8 cellular contexts compared by ENCODE assay signal in genomic region chr1:23979387-23980005, GRCh38. TPM values are rescaled to one million over a fixed set of nuclear protein-coding genes. Genes with fewer than 3 reads are reported as not detected.
DNase-seq lines count a peak whose midpoint lies in the region; ATAC-seq, FAIRE-seq and TF ChIP-seq lines count a peak whose summit lies in the region.

No MANE protein-coding gene starts in this region.

- TF ChIP-seq CTCF in OCI-LY1 (IDR thresholded peaks at IDR 0.05; ENCODE audit: low read length) (no peak), endothelial cell of umbilical vein (IDR thresholded peaks at IDR 0.05; ENCODE audit: extremely low read depth in 1 of 2, insufficient read depth in 1 of 2, low read depth in 1 of 2, low read length in 2 of 2) (no peak), osteoblast (IDR thresholded peaks at IDR 0.05; ENCODE audit: extremely low read depth, low read depth, low read length) (no peak)

- intact Hi-C loops in endothelial cell of umbilical vein (cut with micrococcal nuclease) = loop anchor here (1.0 kb wide), 4 partner anchors 20 to 49 kb away; partner anchors contain the start of gene PNRC2

- BruUV-seq in endothelial cell of umbilical vein (replicated peaks; lab: Mats Ljungman, UMichigan) = TSS peak; percentile 36

- H3K79me2 ChIP-seq in OCI-LY1 (ENCODE audit: insufficient read depth, low read length) (peaks cover 53% of the 10 kb centered on the region), endothelial cell of umbilical vein (ENCODE audit: control insufficient read depth, insufficient read depth, low read length) (peaks cover 56% of the 10 kb centered on the region), osteoblast (ENCODE audit: insufficient read depth, low read length) (peaks cover 57% of the 10 kb centered on the region)

- DNase-seq in endothelial cell of umbilical vein (ENCODE audit: low read depth, low spot score) (peak; percentile 40), osteoblast (ENCODE audit: insufficient read length, low spot score, missing footprints) (no peak), Ammon's horn (ENCODE audit: low spot score) (no peak), H54 (ENCODE audit: insufficient read length, low spot score) (no peak)

- H3F3A ChIP-seq in OCI-LY1 (ENCODE audit: insufficient read depth, low read length) = no peaks in the 10 kb centered on the region

- H3K4me2 ChIP-seq in OCI-LY1 (ENCODE audit: low read length) (peak overlapping the region; percentile 90), endothelial cell of umbilical vein (ENCODE audit: insufficient read depth, low read length) (peak overlapping the region; percentile 98), osteoblast (ENCODE audit: insufficient read depth, low read length) (peak overlapping the region; percentile 89)

- ATAC-seq in HG03108 (IDR thresholded peaks at IDR 0.05; ENCODE audit: unreplicated experiment) (no peak), GM18858 (IDR thresholded peaks at IDR 0.05; ENCODE audit: unreplicated experiment) (no peak)

- H3K4me3 ChIP-seq in GM08714 (ENCODE audit: low read length) = peak overlapping the region; percentile 85
- peak overlapping the region; percentile 97 for H3K4me3 ChIP-seq in OCI-LY1 (ENCODE audit: low read depth, low read length, poor library complexity, severe bottlenecking)
- H3K4me3 ChIP-seq in endothelial cell of umbilical vein (replicated peaks in 1 of 3; ENCODE audit: insufficient read depth in 1 of 3, low read depth in 1 of 3, low read length in 3 of 3) = peak overlapping the region; percentile 79 to 100 (median 85)
- peak overlapping the region; percentile 97 for H3K4me3 ChIP-seq in osteoblast (ENCODE audit: insufficient read depth, low read length)

- no peaks in the 10 kb centered on the region for H3K27me3 ChIP-seq in OCI-LY1 (ENCODE audit: insufficient read depth, low read length)
- no peaks in the 10 kb centered on the region for H3K27me3 ChIP-seq in endothelial cell of umbilical vein (ENCODE audit: control insufficient read depth in 2 of 2, insufficient read depth in 2 of 2, low read length in 2 of 2)
- H3K27me3 ChIP-seq in osteoblast (ENCODE audit: insufficient read depth, low read length) = no peaks in the 10 kb centered on the region

- peak overlapping the region; percentile 95 for H3K27ac ChIP-seq in OCI-LY1 (ENCODE audit: low read depth, low read length, poor library complexity, severe bottlenecking)
- peak overlapping the region; percentile 94 for H3K27ac ChIP-seq in endothelial cell of umbilical vein (ENCODE audit: insufficient read depth, low read depth, low read length)
- H3K27ac ChIP-seq in osteoblast (ENCODE audit: low read depth, low read length) = peak overlapping the region; percentile 93

- CTCF ChIA-PET in endothelial cell of umbilical vein (lab: Charles Lee) = interaction anchor here (1.0 to 5.8 kb wide), 3 partner anchors 10 to 49 kb away, joined by 3 to 61 read pairs (median 4); no protein-coding TSS in a partner anchor

- dilution Hi-C loops in endothelial cell of umbilical vein (cut with MboI; ENCODE audit: extremely low pct_ligation_motif_present, low sequenced_read_pairs) = no loop called here

- H3K9me1 ChIP-seq in endothelial cell of umbilical vein (replicated peaks; ENCODE audit: control insufficient read depth, extremely low read depth, insufficient read depth, low read length) = no peaks in the 10 kb centered on the region

- H4K20me1 ChIP-seq in OCI-LY1 (ENCODE audit: insufficient read depth, low read length) (no peaks in the 10 kb centered on the region), endothelial cell of umbilical vein (replicated peaks; ENCODE audit: control insufficient read depth, extremely low read depth, insufficient read depth, low read length) (peaks cover 22% of the 10 kb centered on the region), osteoblast (ENCODE audit: insufficient read depth, low read length) (peaks cover 43% of the 10 kb centered on the region)

- H2AFZ ChIP-seq in OCI-LY1 (ENCODE audit: low read length) = no peak overlapping the region
- H2AFZ ChIP-seq in endothelial cell of umbilical vein (ENCODE audit: low read depth, low read length) = no peak overlapping the region
- H2AFZ ChIP-seq in osteoblast (ENCODE audit: low read length) = no peak overlapping the region

- H3K36me3 ChIP-seq in OCI-LY1 (ENCODE audit: insufficient read depth, low read length) = peaks cover 52% of the 10 kb centered on the region
- peaks cover 0 to 8% of the 10 kb centered on the region in 2 experiments for H3K36me3 ChIP-seq in endothelial cell of umbilical vein (ENCODE audit: control insufficient read depth in 2 of 2, extremely low read depth in 1 of 2, insufficient read depth in 2 of 2, low read length in 2 of 2)
- peaks cover 18% of the 10 kb centered on the region for H3K36me3 ChIP-seq in osteoblast (ENCODE audit: insufficient read depth, low read length)

- H3K9me3 ChIP-seq in OCI-LY1 (ENCODE audit: low read length) = no peaks in the 10 kb centered on the region
- no peaks in the 10 kb centered on the region for H3K9me3 ChIP-seq in endothelial cell of umbilical vein (replicated peaks; ENCODE audit: control insufficient read depth, insufficient read depth, low read length)
- no peaks in the 10 kb centered on the region for H3K9me3 ChIP-seq in osteoblast (ENCODE audit: low read depth, low read length)

- no peak for TF ChIP-seq POLR2A in endothelial cell of umbilical vein (IDR thresholded peaks at IDR 0.05; ENCODE audit: low read depth, low read length)
- no peak for TF ChIP-seq POLR2A in H54 (IDR thresholded peaks at IDR 0.05; ENCODE audit: low read depth, low read length)

- no peaks in the 10 kb centered on the region for H3K9me2 ChIP-seq in OCI-LY1 (ENCODE audit: low read depth, low read length)

- POLR2A ChIA-PET in endothelial cell of umbilical vein (lab: Charles Lee) = interaction anchor here (0.9 kb wide), 1 partner anchor 39 kb away, joined by 5 read pairs; no protein-coding TSS in a partner anchor

- FAIRE-seq in endothelial cell of umbilical vein (lab: Jason Lieb, UNC) = peak; percentile 50
- no peak for FAIRE-seq in H54 (lab: Jason Lieb, UNC)

- H3K4me1 ChIP-seq in OCI-LY1 (ENCODE audit: insufficient read depth, low read length, severe bottlenecking) (peaks cover 56% of the 10 kb centered on the region), endothelial cell of umbilical vein (ENCODE audit: control insufficient read depth, extremely low read depth, insufficient read depth, low read length) (peaks cover 40% of the 10 kb centered on the region), osteoblast (ENCODE audit: insufficient read depth, low read length) (peaks cover 30% of the 10 kb centered on the region)

- H3K9ac ChIP-seq in OCI-LY1 (ENCODE audit: low read length) (peak overlapping the region; percentile 94), endothelial cell of umbilical vein (replicated peaks; ENCODE audit: extremely low read depth, insufficient read depth, low read length) (peak overlapping the region; percentile 98)

TF ChIP-seq in endothelial cell of umbilical vein, 7 proteins besides CTCF, POLR2A, EP300 and RAD21:
- TF ChIP-seq JUN (IDR thresholded peaks at IDR 0.05; ENCODE audit: borderline replicate concordance, insufficient read depth, insufficient read length, low read depth) = no peak
- no peak for TF ChIP-seq FOS (IDR thresholded peaks at IDR 0.05; ENCODE audit: borderline replicate concordance, insufficient read depth, low read length)
- no peak for TF ChIP-seq GATA2 (IDR thresholded peaks at IDR 0.05; ENCODE audit: insufficient read depth, insufficient read length, low read depth, low read length)
- TF ChIP-seq MAX (IDR thresholded peaks at IDR 0.05; ENCODE audit: insufficient read depth, insufficient read length) = peak; percentile 22
- no peak for TF ChIP-seq EZH2 (IDR thresholded peaks at IDR 0.05; ENCODE audit: borderline replicate concordance, low read depth, low read length, severe bottlenecking)
- TF ChIP-seq POLR2AphosphoS5 (IDR thresholded peaks at IDR 0.05; ENCODE audit: insufficient read depth, low read depth, low read length) = no peak
- peak; percentile 41 for TF ChIP-seq MYC (IDR thresholded peaks at IDR 0.05; ENCODE audit: low read depth, low read length)

RNA-seq across cellular contexts. Expression of gene SRSF10, which starts 0.6 kb away (rescaled TPM):
- total RNA-seq in endothelial cell of umbilical vein = 124 and 125 TPM in 2 replicates
- 81.2 and 135 TPM in 2 replicates for polyA plus RNA-seq in endothelial cell of umbilical vein
- polyA plus RNA-seq in endothelial cell of umbilical vein (2011; cell fraction: cytosol; rRNA removed) = 79.0 and 87.1 TPM in 2 replicates
- polyA plus RNA-seq in endothelial cell of umbilical vein (2011; cell fraction: nucleus; rRNA removed) = 167 and 242 TPM in 2 replicates
- polyA plus RNA-seq in endothelial cell of umbilical vein (2012) = 76.3 and 105 TPM in 2 replicates
- polyA minus RNA-seq in endothelial cell of umbilical vein = 124 and 131 TPM in 2 replicates
- 71.4 TPM for polyA minus RNA-seq in endothelial cell of umbilical vein (2011; cell fraction: cytosol; rRNA and poly(A)+ RNA removed)
- 204 and 272 TPM in 2 replicates for polyA minus RNA-seq in endothelial cell of umbilical vein (2011; cell fraction: nucleus; rRNA and poly(A)+ RNA removed)
- 80.7 and 81.1 TPM in 2 replicates for total RNA-seq in osteoblast

RNA-seq across cellular contexts. Expression of gene PNRC2, which starts 19.9 kb away (rescaled TPM):
- total RNA-seq in endothelial cell of umbilical vein (77.8 and 107 TPM in 2 replicates), osteoblast (66.3 and 74.9 TPM in 2 replicates)
- polyA plus RNA-seq in endothelial cell of umbilical vein = 36.3 and 70.2 TPM in 2 replicates
- polyA plus RNA-seq in endothelial cell of umbilical vein (2011; cell fraction: cytosol; rRNA removed) = 75.8 and 85.8 TPM in 2 replicates
- 51.1 and 75.0 TPM in 2 replicates for polyA plus RNA-seq in endothelial cell of umbilical vein (2011; cell fraction: nucleus; rRNA removed)
- 50.9 and 76.0 TPM in 2 replicates for polyA plus RNA-seq in endothelial cell of umbilical vein (2012)
- polyA minus RNA-seq in endothelial cell of umbilical vein = 31.1 and 31.6 TPM in 2 replicates
- polyA minus RNA-seq in endothelial cell of umbilical vein (2011; cell fraction: cytosol; rRNA and poly(A)+ RNA removed) = 41.2 TPM
- 28.0 and 39.0 TPM in 2 replicates for polyA minus RNA-seq in endothelial cell of umbilical vein (2011; cell fraction: nucleus; rRNA and poly(A)+ RNA removed)
